In genomic region chr7:139041378-139042053, GRCh38 we compare ENCODE assay signal across 13 cellular contexts. TPM values are rescaled to one million over a fixed set of nuclear protein-coding genes. Genes with fewer than 3 reads are reported as not detected.
A peak's percentile ranks its signal among the peaks of the same experiment; 100 is the strongest.
DNase-seq lines count a peak whose midpoint lies in the region; ATAC-seq lines count a peak whose summit lies in the region.
"Had no signal": no experiment of that assay in that cellular context is flagged by ENCODE, and none has a peak within 500 bp of the region (broad histone marks: within the 10 kb centered on the region; RNA-seq: fewer than 3 reads in every experiment).

No MANE protein-coding gene starts in this region.

- POLR2A ChIA-PET in activated naive CD8-positive, alpha-beta T cell treated with anti-CD3 and anti-CD28 coated beads, Interleukin-2, amount 10 ng/mL, durations not matched to agents 7 days and 5 days (lab: Charles Lee), result interaction anchor here (0.5 to 0.7 kb wide), 2 partner anchors 64 to 136 kb away, joined by 3 to 4 read pairs; no protein-coding TSS in a partner anchor

- intact Hi-C loops in cardiac septum (cut with DNase I), result no loop called here

- peaks cover 49% of the 10 kb centered on the region for H3K4me1 Mint-ChIP-seq in activated naive CD8-positive, alpha-beta T cell (ENCODE audit: low read depth)
- peaks cover 37% of the 10 kb centered on the region for H3K4me1 Mint-ChIP-seq in activated naive CD8-positive, alpha-beta T cell treated with anti-CD3 and anti-CD28 coated beads, Interleukin-2, amount 50 U/mL, for 24 hours
- H3K4me1 Mint-ChIP-seq in activated naive CD8-positive, alpha-beta T cell treated with anti-CD3 and anti-CD28 coated beads, Interleukin-2, amount 10 ng/mL, durations not matched to agents 7 days and 5 days, result peaks cover 37% of the 10 kb centered on the region
- H3K4me1 Mint-ChIP-seq: brain had no signal

- H3K4me3 Mint-ChIP-seq in activated naive CD8-positive, alpha-beta T cell, result no peak overlapping the region
- no peak overlapping the region for H3K4me3 Mint-ChIP-seq in activated naive CD8-positive, alpha-beta T cell treated with anti-CD3 and anti-CD28 coated beads, Interleukin-2, amount 50 U/mL, for 24 hours
- H3K4me3 Mint-ChIP-seq in activated naive CD8-positive, alpha-beta T cell treated with anti-CD3 and anti-CD28 coated beads, Interleukin-2, amount 10 ng/mL, durations not matched to agents 7 days and 5 days, result no peak overlapping the region
- H3K4me3 Mint-ChIP-seq: brain had no signal

- peak overlapping the region; percentile 30 for H3K27ac Mint-ChIP-seq in activated naive CD8-positive, alpha-beta T cell
- H3K27ac Mint-ChIP-seq in activated naive CD8-positive, alpha-beta T cell treated with anti-CD3 and anti-CD28 coated beads, Interleukin-2, amount 50 U/mL, for 24 hours, result no peak overlapping the region
- peak overlapping the region; percentile 31 for H3K27ac Mint-ChIP-seq in activated naive CD8-positive, alpha-beta T cell treated with anti-CD3 and anti-CD28 coated beads, Interleukin-2, amount 10 ng/mL, durations not matched to agents 7 days and 5 days
- H3K27ac Mint-ChIP-seq: brain had no signal

- no peaks in the 10 kb centered on the region for H3K9me3 Mint-ChIP-seq in activated naive CD8-positive, alpha-beta T cell (ENCODE audit: low read depth)
- peaks cover 4% of the 10 kb centered on the region for H3K9me3 Mint-ChIP-seq in activated naive CD8-positive, alpha-beta T cell treated with anti-CD3 and anti-CD28 coated beads, Interleukin-2, amount 50 U/mL, for 24 hours
- H3K9me3 Mint-ChIP-seq in activated naive CD8-positive, alpha-beta T cell treated with anti-CD3 and anti-CD28 coated beads, Interleukin-2, amount 10 ng/mL, durations not matched to agents 7 days and 5 days, result no peaks in the 10 kb centered on the region

- H3K36me3 Mint-ChIP-seq in activated naive CD8-positive, alpha-beta T cell, result peaks cover 21% of the 10 kb centered on the region
- peaks cover 32% of the 10 kb centered on the region for H3K36me3 Mint-ChIP-seq in activated naive CD8-positive, alpha-beta T cell treated with anti-CD3 and anti-CD28 coated beads, Interleukin-2, amount 50 U/mL, for 24 hours (ENCODE audit: low read depth)
- H3K36me3 Mint-ChIP-seq in activated naive CD8-positive, alpha-beta T cell treated with anti-CD3 and anti-CD28 coated beads, Interleukin-2, amount 10 ng/mL, durations not matched to agents 7 days and 5 days, result peaks cover 30% of the 10 kb centered on the region
- H3K36me3 Mint-ChIP-seq: brain had no signal

- H3K27me3 Mint-ChIP-seq in activated naive CD8-positive, alpha-beta T cell, result no peaks in the 10 kb centered on the region
- H3K27me3 Mint-ChIP-seq in activated naive CD8-positive, alpha-beta T cell treated with anti-CD3 and anti-CD28 coated beads, Interleukin-2, amount 50 U/mL, for 24 hours, result no peaks in the 10 kb centered on the region
- H3K27me3 Mint-ChIP-seq in activated naive CD8-positive, alpha-beta T cell treated with anti-CD3 and anti-CD28 coated beads, Interleukin-2, amount 10 ng/mL, durations not matched to agents 7 days and 5 days, result peaks cover 9% of the 10 kb centered on the region

- DNase-seq in activated naive CD8-positive, alpha-beta T cell treated with anti-CD3 and anti-CD28 coated beads, Interleukin-2, amount 50 U/mL, for 24 hours, result no peak
- DNase-seq in MV-4-11 (lab: John Stamatoyannopoulos, UW) (peak; percentile 8), cardiac septum (ENCODE audit: low spot score) (no peak), DMS 273 treated with DMSO at 0.1 percent for 48 hours (lab: John Stamatoyannopoulos, UW) (no peak), NCI-H2196 (lab: John Stamatoyannopoulos, UW; ENCODE audit: unreplicated experiment) (no peak)
- no peak for DNase-seq in activated naive CD8-positive, alpha-beta T cell treated with anti-CD3 and anti-CD28 coated beads, Interleukin-2, amount 10 ng/mL, durations not matched to agents 7 days and 5 days
- DNase-seq: EL; hippocampal formation; NCI-H2171 treated with DMSO at 0.1 percent for 48 hours; stimulated activated CD4-positive, alpha-beta T cell treated with anti-CD3 and anti-CD28 coated beads, Interleukin-15, amount 100 ng/mL, for 24 hours had no signal

- no peak for ATAC-seq in activated naive CD8-positive, alpha-beta T cell treated with anti-CD3 and anti-CD28 coated beads, Interleukin-2, amount 50 U/mL, for 24 hours
- peak; percentile 14 for ATAC-seq in activated naive CD8-positive, alpha-beta T cell treated with anti-CD3 and anti-CD28 coated beads, Interleukin-2, amount 10 ng/mL, durations not matched to agents 7 days and 5 days (ENCODE audit: low read depth)
- ATAC-seq: activated CD4-positive, CD25-positive, alpha-beta regulatory T cell treated with anti-CD3 and anti-CD28 coated beads, Interleukin-2, amount 50 U/mL, for 24 hours had no signal

RNA-seq across cellular contexts. Expression of gene ZC3HAV1L, which starts 5.7 kb away (rescaled TPM):
- 10 to 100 TPM; 15.6 to 17.4 TPM for total RNA-seq in activated naive CD8-positive, alpha-beta T cell treated with anti-CD3 and anti-CD28 coated beads, Interleukin-2, amount 10 ng/mL, durations not matched to agents 7 days and 5 days
- 3.2 TPM for total RNA-seq in cardiac septum
